1 cellular context compared by ENCODE assay signal in the genomic region with DNA sequence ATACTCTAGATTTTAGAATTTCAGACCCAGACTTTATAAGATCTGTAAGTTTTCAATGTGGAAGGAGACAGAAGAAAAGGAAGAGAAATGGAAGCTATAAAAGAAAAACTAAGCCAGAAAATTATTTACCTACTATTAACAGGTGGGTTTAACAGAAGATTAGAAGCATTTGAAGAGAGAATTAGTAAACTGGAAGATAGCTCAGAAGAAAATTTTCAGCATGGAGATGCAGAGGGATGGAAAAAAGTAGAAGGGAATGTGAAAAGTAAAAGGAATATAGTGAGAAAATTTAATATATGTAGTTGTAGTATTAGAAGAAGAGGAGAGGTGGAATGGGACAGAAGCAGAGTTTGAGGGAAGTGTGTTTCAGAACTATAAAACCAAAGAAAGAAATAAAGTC.
TF ChIP-seq lines count a peak whose summit lies in the region.

No MANE protein-coding gene starts in this region.

TF ChIP-seq in HEK293, 187 proteins besides CTCF, POLR2A, EP300 and RAD21 (continued from another document):
- no peak for TF ChIP-seq ZBTB11 (tag by site-specific recombination; conservative IDR thresholded peaks at IDR 0.05; ENCODE audit: low read depth)
- TF ChIP-seq ZBTB6 (tag by site-specific recombination; IDR thresholded peaks at IDR 0.05) = no peak
- no peak for TF ChIP-seq GLIS1 (tag by site-specific recombination; IDR thresholded peaks at IDR 0.05)
- TF ChIP-seq KLF7 (tag by site-specific recombination; IDR thresholded peaks at IDR 0.05; ENCODE audit: borderline replicate concordance) = no peak
- 0 out of 2 replicates have a peak, but pooled peaks have one; percentile 20 for TF ChIP-seq ZNF626 (tag by site-specific recombination; IDR thresholded peaks at IDR 0.05)
- TF ChIP-seq, protein P1, sequence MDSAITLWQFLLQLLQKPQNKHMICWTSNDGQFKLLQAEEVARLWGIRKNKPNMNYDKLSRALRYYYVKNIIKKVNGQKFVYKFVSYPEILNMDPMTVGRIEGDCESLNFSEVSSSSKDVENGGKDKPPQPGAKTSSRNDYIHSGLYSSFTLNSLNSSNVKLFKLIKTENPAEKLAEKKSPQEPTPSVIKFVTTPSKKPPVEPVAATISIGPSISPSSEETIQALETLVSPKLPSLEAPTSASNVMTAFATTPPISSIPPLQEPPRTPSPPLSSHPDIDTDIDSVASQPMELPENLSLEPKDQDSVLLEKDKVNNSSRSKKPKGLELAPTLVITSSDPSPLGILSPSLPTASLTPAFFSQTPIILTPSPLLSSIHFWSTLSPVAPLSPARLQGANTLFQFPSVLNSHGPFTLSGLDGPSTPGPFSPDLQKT (IDR thresholded peaks at IDR 0.05; ENCODE audit: borderline replicate concordance, low read depth, low read length) = no peak
- TF ChIP-seq, protein P2, sequence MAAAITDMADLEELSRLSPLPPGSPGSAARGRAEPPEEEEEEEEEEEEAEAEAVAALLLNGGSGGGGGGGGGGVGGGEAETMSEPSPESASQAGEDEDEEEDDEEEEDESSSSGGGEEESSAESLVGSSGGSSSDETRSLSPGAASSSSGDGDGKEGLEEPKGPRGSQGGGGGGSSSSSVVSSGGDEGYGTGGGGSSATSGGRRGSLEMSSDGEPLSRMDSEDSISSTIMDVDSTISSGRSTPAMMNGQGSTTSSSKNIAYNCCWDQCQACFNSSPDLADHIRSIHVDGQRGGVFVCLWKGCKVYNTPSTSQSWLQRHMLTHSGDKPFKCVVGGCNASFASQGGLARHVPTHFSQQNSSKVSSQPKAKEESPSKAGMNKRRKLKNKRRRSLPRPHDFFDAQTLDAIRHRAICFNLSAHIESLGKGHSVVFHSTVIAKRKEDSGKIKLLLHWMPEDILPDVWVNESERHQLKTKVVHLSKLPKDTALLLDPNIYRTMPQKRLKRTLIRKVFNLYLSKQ (tag by site-specific recombination; IDR thresholded peaks at IDR 0.05; ENCODE audit: borderline replicate concordance) = no peak
- TF ChIP-seq ZBTB7A (tag by site-specific recombination; IDR thresholded peaks at IDR 0.05; ENCODE audit: low read depth) = no peak
- TF ChIP-seq ZNF645 (tag by site-specific recombination; IDR thresholded peaks at IDR 0.05) = no peak
- TF ChIP-seq, protein P3, sequence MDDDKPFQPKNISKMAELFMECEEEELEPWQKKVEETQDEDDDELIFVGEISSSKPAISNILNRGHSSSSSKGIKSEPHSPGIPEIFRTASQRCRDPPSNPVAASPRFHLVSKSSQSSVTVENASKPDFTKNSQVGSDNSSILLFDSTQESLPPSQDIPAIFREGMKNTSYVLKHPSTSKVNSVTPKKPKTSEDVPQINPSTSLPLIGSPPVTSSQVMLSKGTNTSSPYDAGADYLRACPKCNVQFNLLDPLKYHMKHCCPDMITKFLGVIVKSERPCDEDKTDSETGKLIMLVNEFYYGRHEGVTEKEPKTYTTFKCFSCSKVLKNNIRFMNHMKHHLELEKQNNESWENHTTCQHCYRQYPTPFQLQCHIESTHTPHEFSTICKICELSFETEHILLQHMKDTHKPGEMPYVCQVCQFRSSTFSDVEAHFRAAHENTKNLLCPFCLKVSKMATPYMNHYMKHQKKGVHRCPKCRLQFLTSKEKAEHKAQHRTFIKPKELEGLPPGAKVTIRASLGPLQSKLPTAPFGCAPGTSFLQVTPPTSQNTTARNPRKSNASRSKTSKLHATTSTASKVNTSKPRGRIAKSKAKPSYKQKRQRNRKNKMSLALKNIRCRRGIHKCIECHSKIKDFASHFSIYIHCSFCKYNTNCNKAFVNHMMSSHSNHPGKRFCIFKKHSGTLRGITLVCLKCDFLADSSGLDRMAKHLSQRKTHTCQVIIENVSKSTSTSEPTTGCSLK (tag by site-specific recombination; IDR thresholded peaks at IDR 0.05) = no peak
- 0 out of 2 replicates have a peak, but pooled peaks have one; percentile 36 for TF ChIP-seq SCRT1 (tag by site-specific recombination; IDR thresholded peaks at IDR 0.05; ENCODE audit: borderline replicate concordance)
- TF ChIP-seq ZNF677 (tag by site-specific recombination; IDR thresholded peaks at IDR 0.05) = no peak
- TF ChIP-seq ZNF362 (tag by site-specific recombination; IDR thresholded peaks at IDR 0.05) = no peak
- TF ChIP-seq SETDB1 (IDR thresholded peaks at IDR 0.05; ENCODE audit: insufficient read length, low read length) = peak; percentile 94
- TF ChIP-seq SCRT2 (tag by site-specific recombination; IDR thresholded peaks at IDR 0.05) = 0 out of 2 replicates have a peak, but pooled peaks have one; percentile 19
- TF ChIP-seq ZNF654 (tag by site-specific recombination; IDR thresholded peaks at IDR 0.05; ENCODE audit: low read depth) = no peak
- no peak for TF ChIP-seq ZNF571 (tag by site-specific recombination; IDR thresholded peaks at IDR 0.05)
- no peak for TF ChIP-seq ZFP41 (tag by site-specific recombination; IDR thresholded peaks at IDR 0.05; ENCODE audit: borderline replicate concordance)
- no peak for TF ChIP-seq ZNF354C (tag by site-specific recombination; IDR thresholded peaks at IDR 0.05; ENCODE audit: borderline replicate concordance, low read depth)
- no peak for TF ChIP-seq ZNF221 (tag by site-specific recombination; IDR thresholded peaks at IDR 0.05; ENCODE audit: borderline replicate concordance)
- TF ChIP-seq ZNF292 (tag by site-specific recombination; IDR thresholded peaks at IDR 0.05; ENCODE audit: borderline replicate concordance, low read depth) = no peak
- TF ChIP-seq ZNF704 (tag by site-specific recombination; IDR thresholded peaks at IDR 0.05) = no peak
- no peak for TF ChIP-seq ZNF416 (tag by site-specific recombination; IDR thresholded peaks at IDR 0.05)
- no peak for TF ChIP-seq ZNF529 (tag by site-specific recombination; IDR thresholded peaks at IDR 0.05; ENCODE audit: insufficient replicate concordance)
- TF ChIP-seq ZNF600 (tag by site-specific recombination; IDR thresholded peaks at IDR 0.05) = no peak
- TF ChIP-seq TRIM28 (IDR thresholded peaks at IDR 0.05; ENCODE audit: borderline replicate concordance, low read length) = no peak
- peak; percentile 81 for TF ChIP-seq ZNF580 (tag by site-specific recombination; IDR thresholded peaks at IDR 0.05)
- TF ChIP-seq, protein P4, sequence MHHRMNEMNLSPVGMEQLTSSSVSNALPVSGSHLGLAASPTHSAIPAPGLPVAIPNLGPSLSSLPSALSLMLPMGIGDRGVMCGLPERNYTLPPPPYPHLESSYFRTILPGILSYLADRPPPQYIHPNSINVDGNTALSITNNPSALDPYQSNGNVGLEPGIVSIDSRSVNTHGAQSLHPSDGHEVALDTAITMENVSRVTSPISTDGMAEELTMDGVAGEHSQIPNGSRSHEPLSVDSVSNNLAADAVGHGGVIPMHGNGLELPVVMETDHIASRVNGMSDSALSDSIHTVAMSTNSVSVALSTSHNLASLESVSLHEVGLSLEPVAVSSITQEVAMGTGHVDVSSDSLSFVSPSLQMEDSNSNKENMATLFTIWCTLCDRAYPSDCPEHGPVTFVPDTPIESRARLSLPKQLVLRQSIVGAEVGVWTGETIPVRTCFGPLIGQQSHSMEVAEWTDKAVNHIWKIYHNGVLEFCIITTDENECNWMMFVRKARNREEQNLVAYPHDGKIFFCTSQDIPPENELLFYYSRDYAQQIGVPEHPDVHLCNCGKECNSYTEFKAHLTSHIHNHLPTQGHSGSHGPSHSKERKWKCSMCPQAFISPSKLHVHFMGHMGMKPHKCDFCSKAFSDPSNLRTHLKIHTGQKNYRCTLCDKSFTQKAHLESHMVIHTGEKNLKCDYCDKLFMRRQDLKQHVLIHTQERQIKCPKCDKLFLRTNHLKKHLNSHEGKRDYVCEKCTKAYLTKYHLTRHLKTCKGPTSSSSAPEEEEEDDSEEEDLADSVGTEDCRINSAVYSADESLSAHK (tag by site-specific recombination; IDR thresholded peaks at IDR 0.05) = no peak
